8 cellular contexts compared by ENCODE assay signal in the genomic region with DNA sequence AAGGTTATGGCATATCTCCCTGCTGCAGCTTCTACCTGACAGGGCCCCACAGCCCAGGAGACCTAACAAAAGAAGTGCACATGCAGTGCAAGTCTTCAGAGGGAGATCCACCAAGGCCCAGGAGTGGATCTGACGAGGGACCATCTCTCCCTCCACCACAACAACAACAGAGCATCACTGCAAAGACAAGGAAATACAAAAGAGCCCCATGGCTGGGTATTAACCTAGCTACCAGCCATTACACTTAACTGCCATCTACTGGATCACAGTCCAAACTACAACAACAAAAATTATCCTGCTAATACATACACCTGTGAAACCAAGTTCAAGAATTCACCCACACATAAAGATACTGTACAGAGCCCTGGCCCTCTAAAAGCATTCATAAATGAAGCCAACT.
A peak's percentile ranks its signal among the peaks of the same experiment; 100 is the strongest.
DNase-seq lines count a peak whose midpoint lies in the region; ATAC-seq and TF ChIP-seq lines count a peak whose summit lies in the region.

No MANE protein-coding gene starts in this region.

- no peak overlapping the region for H3K4me3 ChIP-seq in transverse colon
- no peak overlapping the region for H3K4me3 ChIP-seq in naive thymus-derived CD4-positive, alpha-beta T cell (ENCODE audit: low read length)

- intact Hi-C loops in transverse colon (cut with DNase I; ENCODE audit: low total_unique reads), result no loop called here
- intact Hi-C loops in naive thymus-derived CD4-positive, alpha-beta T cell (cut with micrococcal nuclease), result no loop called here

- no peak for TF ChIP-seq POLR2A in transverse colon (IDR thresholded peaks at IDR 0.05)

- no peaks in the 10 kb centered on the region for H3K36me3 ChIP-seq in transverse colon
- no peaks in the 10 kb centered on the region for H3K36me3 ChIP-seq in naive thymus-derived CD4-positive, alpha-beta T cell (ENCODE audit: control insufficient read depth in 2 of 3, insufficient read depth in 3 of 3, low read length in 3 of 3)

- TF ChIP-seq EP300 in transverse colon (IDR thresholded peaks at IDR 0.05; ENCODE audit: low read depth), result no peak

- peaks cover 0 to 10% (median 0%) of the 10 kb centered on the region in 5 donors for H3K27me3 Mint-ChIP-seq in naive thymus-derived CD4-positive, alpha-beta T cell

- POLR2A ChIA-PET in naive thymus-derived CD4-positive, alpha-beta T cell (lab: Charles Lee), result no interaction called here

- H3K9me3 ChIP-seq in transverse colon, result peaks cover 0 to 3% of the 10 kb centered on the region in 2 donors
- H3K9me3 ChIP-seq in naive thymus-derived CD4-positive, alpha-beta T cell (ENCODE audit: control insufficient read depth in 2 of 3, low read length in 3 of 3), result no peaks in the 10 kb centered on the region

- no peak overlapping the region for H3K27ac Mint-ChIP-seq in naive thymus-derived CD4-positive, alpha-beta T cell

- peak in 4 of 5 experiments; percentile 26 to 35 (median 32) for TF ChIP-seq CTCF in transverse colon (IDR thresholded peaks at IDR 0.05)

- in situ Hi-C loops in transverse colon (cut with MboI; ENCODE audit: low pct_ligation_motif_present in 1 of 4, low pct_unique_long_range_greater_than_20kb in 1 of 4, low sequenced_read_pairs in 3 of 4), result no loop called here

- H3K27ac ChIP-seq in transverse colon, result no peak overlapping the region
- no peak overlapping the region for H3K27ac ChIP-seq in naive thymus-derived CD4-positive, alpha-beta T cell (ENCODE audit: low read depth, low read length)

- no peaks in the 10 kb centered on the region for H3K4me1 Mint-ChIP-seq in naive thymus-derived CD4-positive, alpha-beta T cell

- DNase-seq in A172 (ENCODE audit: low spot score) (peak; percentile 16), HT1080 (ENCODE audit: low read depth) (peak; percentile 25), cerebellar cortex (ENCODE audit: low spot score) (peak; percentile 11), transverse colon (no peak), ecto neural progenitor cell (ENCODE audit: low spot score) (no peak)
- no peak for DNase-seq in naive thymus-derived CD4-positive, alpha-beta T cell

- H3K36me3 Mint-ChIP-seq in naive thymus-derived CD4-positive, alpha-beta T cell, result no peaks in the 10 kb centered on the region

- no peaks in the 10 kb centered on the region for H3K4me1 ChIP-seq in transverse colon
- no peaks in the 10 kb centered on the region for H3K4me1 ChIP-seq in naive thymus-derived CD4-positive, alpha-beta T cell (ENCODE audit: control insufficient read depth in 2 of 2, insufficient read depth in 2 of 2, low read length in 2 of 2)

- ATAC-seq in GM18517 (IDR thresholded peaks at IDR 0.05; ENCODE audit: unreplicated experiment) (peak; percentile 60), HG02970 (IDR thresholded peaks at IDR 0.05; ENCODE audit: low FRiP score, unreplicated experiment) (no peak)
- no peak for ATAC-seq in naive thymus-derived CD4-positive, alpha-beta T cell

- no peaks in the 10 kb centered on the region for H3K27me3 ChIP-seq in transverse colon
- no peaks in the 10 kb centered on the region for H3K27me3 ChIP-seq in naive thymus-derived CD4-positive, alpha-beta T cell (ENCODE audit: control insufficient read depth in 2 of 2, insufficient read depth in 2 of 2, low read length in 2 of 2)

- CTCF ChIA-PET in naive thymus-derived CD4-positive, alpha-beta T cell (lab: Charles Lee), result no interaction called here

- H3K9me3 Mint-ChIP-seq in naive thymus-derived CD4-positive, alpha-beta T cell, result peaks cover 0 to 16% (median 2%) of the 10 kb centered on the region in 11 donors

- H3K4me3 Mint-ChIP-seq in naive thymus-derived CD4-positive, alpha-beta T cell, result no peak overlapping the region

- WGBS in transverse colon (ENCODE audit: low coverage in 1 of 2), 2 donors, result 79% methylated on average over 1 of the region's 1 CpG; no CpG with 5 or more reads in 1 of the 2 donors

Comparison
In these comparisons a context has a peak if more than half of its experiments do, and no peak if none do; other contexts are left out.
1. DNase-seq: peak in A172 (single experiment), HT1080 (single experiment) and cerebellar cortex (single experiment); none in transverse colon (single experiment), ecto neural progenitor cell (single experiment) and naive thymus-derived CD4-positive, alpha-beta T cell (0 of 9).